ENCODE assay signal across 1 cellular context in the genomic region with DNA sequence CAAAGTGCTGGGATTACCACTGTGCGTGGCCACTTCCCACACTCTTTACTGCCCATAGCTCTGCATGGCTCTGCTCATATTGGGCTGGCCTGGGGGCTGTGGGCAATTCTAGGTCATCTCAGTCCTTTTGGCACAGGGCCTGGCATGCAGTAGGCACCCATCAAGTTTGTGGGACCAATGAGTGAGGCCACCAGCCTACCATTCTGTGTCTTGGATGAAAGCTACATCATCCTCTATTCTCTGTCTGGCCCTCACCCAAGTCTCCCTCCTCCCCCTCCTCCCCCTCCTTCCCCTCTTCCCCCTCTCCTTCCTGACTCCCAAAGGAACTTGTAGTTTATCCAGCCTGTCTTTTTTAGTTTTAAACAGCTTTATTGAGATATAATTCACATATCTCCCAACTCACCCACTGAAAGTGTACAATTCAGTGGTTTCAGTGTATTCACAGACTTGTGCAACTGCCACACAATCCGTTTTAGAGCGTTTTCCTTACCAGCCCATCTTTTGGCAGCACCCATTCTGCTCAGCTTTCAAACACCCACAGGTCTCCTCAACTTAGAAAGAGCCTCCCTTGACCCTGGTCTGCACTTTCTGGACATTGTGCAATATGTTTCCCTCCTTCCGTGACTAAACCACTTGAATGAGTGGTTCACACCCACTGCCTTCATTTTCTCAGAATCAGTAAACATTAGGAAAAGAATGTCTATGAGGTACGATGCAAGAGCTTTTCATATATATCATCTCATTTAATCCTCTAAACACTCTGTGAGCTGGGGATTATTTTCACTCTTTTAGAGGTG.
A peak's percentile ranks its signal among the peaks of the same experiment; 100 is the strongest.
TF ChIP-seq lines count a peak whose summit lies in the region.

No MANE protein-coding gene starts in this region.

TF ChIP-seq in HEK293, 187 proteins besides CTCF, POLR2A, EP300 and RAD21 (continued from another document):
- TF ChIP-seq ZNF398 (tag by site-specific recombination; IDR thresholded peaks at IDR 0.05) (peak; percentile 74), ZNF133 (tag by site-specific recombination; IDR thresholded peaks at IDR 0.05) (no peak)
